In the genomic region with DNA sequence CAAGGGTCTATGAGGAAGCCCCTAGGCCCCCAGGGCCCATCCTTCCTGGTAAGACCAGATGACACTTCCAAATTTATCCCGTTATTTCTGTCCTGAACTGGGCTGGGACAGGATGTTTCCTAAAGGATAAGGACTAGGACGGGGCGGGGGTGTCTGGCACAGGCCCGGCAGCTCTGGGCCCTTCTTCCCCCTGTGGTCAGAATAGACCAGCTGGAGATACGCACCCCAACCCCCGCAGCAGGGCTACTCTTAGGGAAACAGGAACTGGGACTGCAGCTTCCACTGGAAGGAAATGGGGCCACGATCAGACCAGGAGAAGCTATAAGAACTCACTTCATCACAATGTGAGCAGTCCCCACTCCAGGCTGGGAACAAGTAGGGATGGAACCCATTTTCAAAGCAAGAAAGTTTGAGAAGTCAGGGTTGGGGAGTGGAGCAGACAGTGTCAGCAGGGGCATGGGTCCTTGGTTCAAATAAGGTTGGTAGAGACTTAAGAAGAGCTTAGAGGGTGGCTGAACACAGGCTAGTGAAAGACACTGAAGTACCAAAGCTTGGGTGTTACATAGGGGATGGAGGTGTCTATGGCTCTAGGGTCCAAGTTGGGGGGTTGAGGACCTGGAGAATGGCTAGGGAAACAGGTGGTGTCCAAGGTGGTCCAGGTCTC, we compare ENCODE assay signal across 2 cellular contexts.
TF ChIP-seq lines count a peak whose summit lies in the region.

No MANE protein-coding gene starts in this region.

TF ChIP-seq in H1, 55 proteins besides CTCF, POLR2A, EP300 and RAD21:
- TF ChIP-seq CBX5 (IDR thresholded peaks at IDR 0.05; ENCODE audit: low read depth, low read length) (no peak), TEAD4 (IDR thresholded peaks at IDR 0.05; ENCODE audit: low read depth, low read length) (no peak), ASH2L (IDR thresholded peaks at IDR 0.05; ENCODE audit: low read length) (no peak), EZH2 (IDR thresholded peaks at IDR 0.05; ENCODE audit: low read depth, low read length, severe bottlenecking) (no peak), ZNF274 (IDR thresholded peaks at IDR 0.05; ENCODE audit: borderline replicate concordance, extremely low read depth, low read length) (no peak), CTBP2 (IDR thresholded peaks at IDR 0.05; ENCODE audit: borderline replicate concordance, insufficient read depth, insufficient read length, low read length) (no peak), CBX8 (IDR thresholded peaks at IDR 0.05; ENCODE audit: borderline replicate concordance, low read depth, low read length) (no peak), TAF1 (IDR thresholded peaks at IDR 0.05; ENCODE audit: low read depth, low read length) (no peak), SP4 (IDR thresholded peaks at IDR 0.05; ENCODE audit: low read length) (no peak), RXRA (IDR thresholded peaks at IDR 0.05; ENCODE audit: insufficient read depth, low read depth, low read length) (no peak), SP1 (IDR thresholded peaks at IDR 0.05; ENCODE audit: low read depth, low read length) (no peak), CHD2 (IDR thresholded peaks at IDR 0.05; ENCODE audit: low read length) (no peak), JUN (IDR thresholded peaks at IDR 0.05; ENCODE audit: low read depth, low read length) (no peak)
- TF ChIP-seq, protein P1, sequence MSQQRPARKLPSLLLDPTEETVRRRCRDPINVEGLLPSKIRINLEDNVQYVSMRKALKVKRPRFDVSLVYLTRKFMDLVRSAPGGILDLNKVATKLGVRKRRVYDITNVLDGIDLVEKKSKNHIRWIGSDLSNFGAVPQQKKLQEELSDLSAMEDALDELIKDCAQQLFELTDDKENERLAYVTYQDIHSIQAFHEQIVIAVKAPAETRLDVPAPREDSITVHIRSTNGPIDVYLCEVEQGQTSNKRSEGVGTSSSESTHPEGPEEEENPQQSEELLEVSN (IDR thresholded peaks at IDR 0.05), result no peak
- TF ChIP-seq, protein P2, sequence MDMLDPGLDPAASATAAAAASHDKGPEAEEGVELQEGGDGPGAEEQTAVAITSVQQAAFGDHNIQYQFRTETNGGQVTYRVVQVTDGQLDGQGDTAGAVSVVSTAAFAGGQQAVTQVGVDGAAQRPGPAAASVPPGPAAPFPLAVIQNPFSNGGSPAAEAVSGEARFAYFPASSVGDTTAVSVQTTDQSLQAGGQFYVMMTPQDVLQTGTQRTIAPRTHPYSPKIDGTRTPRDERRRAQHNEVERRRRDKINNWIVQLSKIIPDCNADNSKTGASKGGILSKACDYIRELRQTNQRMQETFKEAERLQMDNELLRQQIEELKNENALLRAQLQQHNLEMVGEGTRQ (IDR thresholded peaks at IDR 0.05; ENCODE audit: low read length), result no peak
- TF ChIP-seq, protein P3, sequence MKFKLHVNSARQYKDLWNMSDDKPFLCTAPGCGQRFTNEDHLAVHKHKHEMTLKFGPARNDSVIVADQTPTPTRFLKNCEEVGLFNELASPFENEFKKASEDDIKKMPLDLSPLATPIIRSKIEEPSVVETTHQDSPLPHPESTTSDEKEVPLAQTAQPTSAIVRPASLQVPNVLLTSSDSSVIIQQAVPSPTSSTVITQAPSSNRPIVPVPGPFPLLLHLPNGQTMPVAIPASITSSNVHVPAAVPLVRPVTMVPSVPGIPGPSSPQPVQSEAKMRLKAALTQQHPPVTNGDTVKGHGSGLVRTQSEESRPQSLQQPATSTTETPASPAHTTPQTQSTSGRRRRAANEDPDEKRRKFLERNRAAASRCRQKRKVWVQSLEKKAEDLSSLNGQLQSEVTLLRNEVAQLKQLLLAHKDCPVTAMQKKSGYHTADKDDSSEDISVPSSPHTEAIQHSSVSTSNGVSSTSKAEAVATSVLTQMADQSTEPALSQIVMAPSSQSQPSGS (IDR thresholded peaks at IDR 0.05; ENCODE audit: low read length), result no peak
TF ChIP-seq in H1: peak in this region for 0.

TF ChIP-seq in neural cell, 6 proteins besides CTCF, POLR2A, EP300 and RAD21:
- TF ChIP-seq MXI1 (conservative IDR thresholded peaks at IDR 0.05; ENCODE audit: poor library complexity, severe bottlenecking) (no peak), TAF1 (IDR thresholded peaks at IDR 0.05; ENCODE audit: low read depth) (no peak), POLR2AphosphoS5 (IDR thresholded peaks at IDR 0.05) (no peak), EZH2 (IDR thresholded peaks at IDR 0.05; ENCODE audit: borderline replicate concordance, insufficient read depth, low read length, poor library complexity, severe bottlenecking) (no peak), SMC3 (conservative IDR thresholded peaks at IDR 0.05; ENCODE audit: poor library complexity) (no peak)
- TF ChIP-seq, protein P4, sequence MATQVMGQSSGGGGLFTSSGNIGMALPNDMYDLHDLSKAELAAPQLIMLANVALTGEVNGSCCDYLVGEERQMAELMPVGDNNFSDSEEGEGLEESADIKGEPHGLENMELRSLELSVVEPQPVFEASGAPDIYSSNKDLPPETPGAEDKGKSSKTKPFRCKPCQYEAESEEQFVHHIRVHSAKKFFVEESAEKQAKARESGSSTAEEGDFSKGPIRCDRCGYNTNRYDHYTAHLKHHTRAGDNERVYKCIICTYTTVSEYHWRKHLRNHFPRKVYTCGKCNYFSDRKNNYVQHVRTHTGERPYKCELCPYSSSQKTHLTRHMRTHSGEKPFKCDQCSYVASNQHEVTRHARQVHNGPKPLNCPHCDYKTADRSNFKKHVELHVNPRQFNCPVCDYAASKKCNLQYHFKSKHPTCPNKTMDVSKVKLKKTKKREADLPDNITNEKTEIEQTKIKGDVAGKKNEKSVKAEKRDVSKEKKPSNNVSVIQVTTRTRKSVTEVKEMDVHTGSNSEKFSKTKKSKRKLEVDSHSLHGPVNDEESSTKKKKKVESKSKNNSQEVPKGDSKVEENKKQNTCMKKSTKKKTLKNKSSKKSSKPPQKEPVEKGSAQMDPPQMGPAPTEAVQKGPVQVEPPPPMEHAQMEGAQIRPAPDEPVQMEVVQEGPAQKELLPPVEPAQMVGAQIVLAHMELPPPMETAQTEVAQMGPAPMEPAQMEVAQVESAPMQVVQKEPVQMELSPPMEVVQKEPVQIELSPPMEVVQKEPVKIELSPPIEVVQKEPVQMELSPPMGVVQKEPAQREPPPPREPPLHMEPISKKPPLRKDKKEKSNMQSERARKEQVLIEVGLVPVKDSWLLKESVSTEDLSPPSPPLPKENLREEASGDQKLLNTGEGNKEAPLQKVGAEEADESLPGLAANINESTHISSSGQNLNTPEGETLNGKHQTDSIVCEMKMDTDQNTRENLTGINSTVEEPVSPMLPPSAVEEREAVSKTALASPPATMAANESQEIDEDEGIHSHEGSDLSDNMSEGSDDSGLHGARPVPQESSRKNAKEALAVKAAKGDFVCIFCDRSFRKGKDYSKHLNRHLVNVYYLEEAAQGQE (IDR thresholded peaks at IDR 0.05; ENCODE audit: borderline replicate concordance), result no peak
TF ChIP-seq in neural cell: peak in this region for 0.
